Comparison of ENCODE assay signal across 8 cellular contexts in genomic region chr2:46776687-46777327, GRCh38.
DNase-seq lines count a peak whose midpoint lies in the region; ATAC-seq and TF ChIP-seq lines count a peak whose summit lies in the region.

No MANE protein-coding gene starts in this region.

- no peak overlapping the region for H4K91ac ChIP-seq in neuronal stem cell (ENCODE audit: low read depth, low read length, poor library complexity)

- no peak overlapping the region for H3K18ac ChIP-seq in neuronal stem cell (ENCODE audit: low read length)

- no peak overlapping the region for H2AFZ ChIP-seq in neuronal stem cell (ENCODE audit: low read length)

- H3K9ac ChIP-seq in endodermal cell (ENCODE audit: extremely low read depth, low read length, poor library complexity, severe bottlenecking) = no peak overlapping the region
- H3K9ac ChIP-seq in neuronal stem cell (ENCODE audit: low read depth, low read length, poor library complexity) = no peak overlapping the region

- H3K27ac ChIP-seq in endodermal cell (ENCODE audit: low read depth, low read length) (no peak overlapping the region), thyroid gland (no peak overlapping the region), neuronal stem cell (replicated peaks; ENCODE audit: low read length) (no peak overlapping the region)
- no peak overlapping the region for H3K27ac ChIP-seq in naive thymus-derived CD4-positive, alpha-beta T cell (ENCODE audit: low read depth, low read length)

- H3K36me3 Mint-ChIP-seq in activated CD4-positive, alpha-beta T cell treated with anti-CD3 and anti-CD28 coated beads for 36 hours (ENCODE audit: low read depth) = no peaks in the 10 kb centered on the region
- no peaks in the 10 kb centered on the region for H3K36me3 Mint-ChIP-seq in endodermal cell (ENCODE audit: low read depth)
- no peaks in the 10 kb centered on the region for H3K36me3 Mint-ChIP-seq in naive thymus-derived CD4-positive, alpha-beta T cell

- no peak overlapping the region for H4K8ac ChIP-seq in neuronal stem cell (ENCODE audit: low read depth, low read length)

- H3K4me3 Mint-ChIP-seq in activated CD4-positive, alpha-beta T cell treated with anti-CD3 and anti-CD28 coated beads for 36 hours = no peak overlapping the region
- no peak overlapping the region for H3K4me3 Mint-ChIP-seq in endodermal cell
- no peak overlapping the region for H3K4me3 Mint-ChIP-seq in naive thymus-derived CD4-positive, alpha-beta T cell

- peaks cover 1% of the 10 kb centered on the region for H3K27me3 Mint-ChIP-seq in activated CD4-positive, alpha-beta T cell treated with anti-CD3 and anti-CD28 coated beads for 36 hours
- H3K27me3 Mint-ChIP-seq in endodermal cell (ENCODE audit: insufficient read depth) = no peaks in the 10 kb centered on the region
- H3K27me3 Mint-ChIP-seq in naive thymus-derived CD4-positive, alpha-beta T cell = peaks cover 0 to 14% (median 8%) of the 10 kb centered on the region in 5 donors

- H3K27ac Mint-ChIP-seq in activated CD4-positive, alpha-beta T cell treated with anti-CD3 and anti-CD28 coated beads for 36 hours = no peak overlapping the region
- H3K27ac Mint-ChIP-seq in endodermal cell = no peak overlapping the region
- H3K27ac Mint-ChIP-seq in naive thymus-derived CD4-positive, alpha-beta T cell = no peak overlapping the region

- 56 to 64% methylated on average over 6 to 10 of the region's 10 CpGs for WGBS in endodermal cell (ENCODE audit: insufficient coverage in 1 of 2, insufficient read length in 1 of 2), 2 experiments
- 63 to 66% methylated on average over 10 of the region's 10 CpGs for WGBS in thyroid gland, 2 donors
- WGBS in neuronal stem cell (ENCODE audit: extremely low coverage in 2 of 2, insufficient read length in 2 of 2, insufficient replicate concordance in 1 of 2), 2 donors = no CpG with 5 or more reads among the region's 10 CpGs

- no peaks in the 10 kb centered on the region for H3K9me3 Mint-ChIP-seq in activated CD4-positive, alpha-beta T cell treated with anti-CD3 and anti-CD28 coated beads for 36 hours (ENCODE audit: low read depth)
- no peaks in the 10 kb centered on the region for H3K9me3 Mint-ChIP-seq in endodermal cell
- no peaks in the 10 kb centered on the region for H3K9me3 Mint-ChIP-seq in naive thymus-derived CD4-positive, alpha-beta T cell

- H3K9me3 ChIP-seq in endodermal cell (ENCODE audit: control insufficient read depth, low read length) (no peaks in the 10 kb centered on the region), thyroid gland (no peaks in the 10 kb centered on the region), neuronal stem cell (replicated peaks in 1 of 2; ENCODE audit: control insufficient read depth in 2 of 2, insufficient read depth in 1 of 2, low read depth in 1 of 2, low read length in 2 of 2) (no peaks in the 10 kb centered on the region)
- no peaks in the 10 kb centered on the region for H3K9me3 ChIP-seq in naive thymus-derived CD4-positive, alpha-beta T cell (ENCODE audit: control insufficient read depth in 2 of 3, low read length in 3 of 3)

- H2BK15ac ChIP-seq in neuronal stem cell (ENCODE audit: low read length) = no peak overlapping the region

- TF ChIP-seq POLR2A in thyroid gland (IDR thresholded peaks at IDR 0.05) = no peak

- intact Hi-C loops in activated CD4-positive, alpha-beta T cell treated with anti-CD3 and anti-CD28 coated beads for 36 hours (cut with DNase I, micrococcal nuclease) = loop anchor here (1.0 to 5.0 kb wide), 3 partner anchors 120 to 145 kb away; no protein-coding TSS in a partner anchor
- intact Hi-C loops in naive thymus-derived CD4-positive, alpha-beta T cell (cut with micrococcal nuclease) = loop anchor here (1.0 to 2.0 kb wide), 3 partner anchors 120 to 145 kb away; no protein-coding TSS in a partner anchor
- intact Hi-C loops in thyroid gland (cut with DNase I) = no loop called here

- no peak overlapping the region for H2BK120ac ChIP-seq in neuronal stem cell (ENCODE audit: low read depth, low read length)

- no peak overlapping the region for H3K4me3 ChIP-seq in endodermal cell (ENCODE audit: low read length)
- H3K4me3 ChIP-seq in naive thymus-derived CD4-positive, alpha-beta T cell (ENCODE audit: low read length) = no peak overlapping the region
- no peak overlapping the region for H3K4me3 ChIP-seq in thyroid gland (replicated peaks in 1 of 3)
- H3K4me3 ChIP-seq in neuronal stem cell (ENCODE audit: low read length in 2 of 2) = no peak overlapping the region

- H2AK5ac ChIP-seq in neuronal stem cell (ENCODE audit: low read depth, low read length) = no peak overlapping the region

- peaks cover 2% of the 10 kb centered on the region for H3K4me1 Mint-ChIP-seq in activated CD4-positive, alpha-beta T cell treated with anti-CD3 and anti-CD28 coated beads for 36 hours
- peaks cover 2% of the 10 kb centered on the region for H3K4me1 Mint-ChIP-seq in endodermal cell
- peaks cover 0 to 2% (median 0%) of the 10 kb centered on the region in 7 donors for H3K4me1 Mint-ChIP-seq in naive thymus-derived CD4-positive, alpha-beta T cell

- no peaks in the 10 kb centered on the region for H3K4me1 ChIP-seq in endodermal cell (ENCODE audit: control insufficient read depth, insufficient read depth, low read length)
- H3K4me1 ChIP-seq in naive thymus-derived CD4-positive, alpha-beta T cell (ENCODE audit: control insufficient read depth in 2 of 2, insufficient read depth in 2 of 2, low read length in 2 of 2) = no peaks in the 10 kb centered on the region
- H3K4me1 ChIP-seq in thyroid gland = peaks cover 14 to 17% of the 10 kb centered on the region in 2 donors
- H3K4me1 ChIP-seq in neuronal stem cell (ENCODE audit: control insufficient read depth in 2 of 2, insufficient read depth in 1 of 2, low read depth in 1 of 2, low read length in 2 of 2) = peaks cover 10 to 11% of the 10 kb centered on the region in 2 donors

- no peak for ATAC-seq in activated CD4-positive, alpha-beta T cell treated with anti-CD3 and anti-CD28 coated beads for 36 hours
- ATAC-seq in naive thymus-derived CD4-positive, alpha-beta T cell = peak; percentile 47

- CTCF ChIA-PET in activated CD4-positive, alpha-beta T cell treated with anti-CD3 and anti-CD28 coated beads for 36 hours (lab: Charles Lee) = interaction anchor here (0.6 to 2.0 kb wide), 17 partner anchors 9 to 1997 kb away, joined by 3 to 6 read pairs (median 3); no protein-coding TSS in a partner anchor
- CTCF ChIA-PET in naive thymus-derived CD4-positive, alpha-beta T cell (lab: Charles Lee) = interaction anchor here (0.7 to 1.4 kb wide), 3 partner anchors 22 to 236 kb away, joined by 3 to 11 read pairs (median 3); no protein-coding TSS in a partner anchor

- H3K4me2 ChIP-seq in neuronal stem cell (ENCODE audit: insufficient read depth, low read length, poor library complexity, severe bottlenecking) = no peak overlapping the region

- DNase-seq in NCI-H748 (lab: John Stamatoyannopoulos, UW; ENCODE audit: unreplicated experiment) = peak; percentile 19
- DNase-seq in NCI-H748 treated with DMSO at 0.1 percent for 48 hours (lab: John Stamatoyannopoulos, UW) = no peak
- DNase-seq in NCI-H146 (lab: John Stamatoyannopoulos, UW) = peak; percentile 62
- DNase-seq in activated CD4-positive, alpha-beta T cell treated with anti-CD3 and anti-CD28 coated beads for 36 hours = peak; percentile 78
- peak; percentile 81 for DNase-seq in endodermal cell
- peak in 7 of 9 donors; percentile 18 to 44 (median 32) for DNase-seq in naive thymus-derived CD4-positive, alpha-beta T cell
- peak; percentile 58 to 64 for DNase-seq in thyroid gland
- DNase-seq in neuronal stem cell (ENCODE audit: low spot score) = no peak

- no peak overlapping the region for H3K14ac ChIP-seq in neuronal stem cell (ENCODE audit: low read length)

- H3K36me3 ChIP-seq in endodermal cell (ENCODE audit: control insufficient read depth, insufficient read depth, low read length) (no peaks in the 10 kb centered on the region), thyroid gland (no peaks in the 10 kb centered on the region), neuronal stem cell (replicated peaks in 1 of 2; ENCODE audit: control insufficient read depth in 2 of 2, insufficient read depth in 2 of 2, low read length in 2 of 2) (no peaks in the 10 kb centered on the region)
- H3K36me3 ChIP-seq in naive thymus-derived CD4-positive, alpha-beta T cell (ENCODE audit: control insufficient read depth in 2 of 3, insufficient read depth in 3 of 3, low read length in 3 of 3) = no peaks in the 10 kb centered on the region

- H2BK5ac ChIP-seq in neuronal stem cell (ENCODE audit: low read length) = no peak overlapping the region

- peak; percentile 90 for TF ChIP-seq CTCF in endodermal cell (conservative IDR thresholded peaks at IDR 0.05)
- peak in 4 of 6 experiments; percentile 45 to 70 (median 49) for TF ChIP-seq CTCF in thyroid gland (IDR thresholded peaks at IDR 0.05)

- H3K27me3 ChIP-seq in endodermal cell (ENCODE audit: control insufficient read depth, insufficient read depth, low read length, poor library complexity, severe bottlenecking) = no peaks in the 10 kb centered on the region
- H3K27me3 ChIP-seq in naive thymus-derived CD4-positive, alpha-beta T cell (ENCODE audit: control insufficient read depth in 2 of 2, insufficient read depth in 2 of 2, low read length in 2 of 2) = no peaks in the 10 kb centered on the region
- H3K27me3 ChIP-seq in thyroid gland = no peaks in the 10 kb centered on the region
- H3K27me3 ChIP-seq in neuronal stem cell (ENCODE audit: control insufficient read depth in 3 of 3, insufficient read depth in 3 of 3, low read depth in 1 of 3, low read length in 3 of 3) = no peaks in the 10 kb centered on the region

- H2BK12ac ChIP-seq in neuronal stem cell (ENCODE audit: low read length) = no peak overlapping the region

- H3K79me1 ChIP-seq in neuronal stem cell (ENCODE audit: low read depth, low read length) = no peaks in the 10 kb centered on the region

- H3K23ac ChIP-seq in neuronal stem cell (ENCODE audit: low read depth, low read length, poor library complexity) = no peak overlapping the region

- no peak overlapping the region for H3K4ac ChIP-seq in neuronal stem cell (ENCODE audit: low read length)

- POLR2A ChIA-PET in activated CD4-positive, alpha-beta T cell treated with anti-CD3 and anti-CD28 coated beads for 36 hours (lab: Charles Lee) = no interaction called here
- POLR2A ChIA-PET in naive thymus-derived CD4-positive, alpha-beta T cell (lab: Charles Lee) = no interaction called here

Comparison
In these comparisons a context has a peak if more than half of its experiments do, and no peak if none do; other contexts are left out.
1. DNase-seq: peak in NCI-H748 (single experiment), NCI-H146 (single experiment), activated CD4-positive, alpha-beta T cell treated with anti-CD3 and anti-CD28 coated beads for 36 hours (single experiment), endodermal cell (single experiment), naive thymus-derived CD4-positive, alpha-beta T cell (7 of 9) and thyroid gland (2 of 2); none in NCI-H748 treated with DMSO at 0.1 percent for 48 hours (single experiment) and neuronal stem cell (single experiment).